8 cellular contexts compared by ENCODE assay signal in the genomic region with DNA sequence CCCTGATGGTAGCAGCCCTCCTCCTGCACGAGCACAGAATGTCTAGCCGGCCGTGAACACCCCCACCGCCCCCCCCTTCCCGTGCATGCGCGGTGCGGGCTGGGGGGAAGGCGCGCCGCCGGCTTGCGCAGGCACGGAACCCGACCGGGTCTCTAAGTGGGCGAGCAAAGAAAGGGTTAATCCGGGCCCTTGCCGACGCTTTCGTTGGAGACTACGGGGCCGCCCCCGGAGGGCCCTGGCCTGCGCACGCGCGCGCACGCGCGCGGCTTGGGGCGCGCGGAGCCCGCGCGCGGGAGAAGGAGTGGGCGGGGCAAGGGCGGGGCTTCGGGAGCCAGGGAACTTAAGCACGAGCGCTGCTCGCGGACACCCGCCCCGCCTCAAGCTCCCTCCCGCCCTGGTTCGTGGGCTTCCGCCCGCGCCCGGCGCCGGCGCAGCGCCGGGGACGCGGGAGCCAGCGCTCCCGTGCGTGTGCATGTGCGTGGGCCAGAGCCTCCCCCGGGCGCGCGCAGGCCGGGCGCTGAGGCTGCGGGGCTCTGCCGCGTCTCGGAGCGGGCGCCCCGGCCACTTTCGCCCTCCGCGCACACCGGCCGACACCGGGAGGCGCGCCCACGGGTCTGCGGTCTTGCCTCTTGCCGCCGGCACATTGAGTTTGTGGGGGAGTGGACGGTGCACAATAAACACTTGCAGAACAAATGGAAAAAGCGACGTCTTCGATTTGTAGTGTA. TPM values are rescaled to one million over a fixed set of nuclear protein-coding genes. Genes with fewer than 3 reads are reported as not detected.
A peak's percentile ranks its signal among the peaks of the same experiment; 100 is the strongest.
DNase-seq lines count a peak whose midpoint lies in the region; ATAC-seq and TF ChIP-seq lines count a peak whose summit lies in the region.

No MANE protein-coding gene starts in this region.

- H3K9ac ChIP-seq in OCI-LY3 (ENCODE audit: low read length) (peak overlapping the region; percentile 94), mucosa of stomach (ENCODE audit: low read length) (peak overlapping the region; percentile 74)

- no peak for TF ChIP-seq CTCF in OCI-LY3 (IDR thresholded peaks at IDR 0.05; ENCODE audit: low read depth, low read length)

- H4K20me1 ChIP-seq in OCI-LY3 (ENCODE audit: insufficient read depth, low read length), result no peaks in the 10 kb centered on the region

- peak; percentile 79 for DNase-seq in DMS 273 treated with DMSO at 0.1 percent for 48 hours (lab: John Stamatoyannopoulos, UW)
- DNase-seq in HuH-7.5 (ENCODE audit: low spot score), result peak; percentile 98
- DNase-seq in activated T-cell treated with anti-CD3 and anti-CD28 coated beads, Interleukin-2, amount 50 U/mL, for 1 hour, result peak; percentile 99
- DNase-seq in stimulated activated CD8-positive, alpha-beta memory T cell treated with anti-CD3 and anti-CD28 coated beads, Interleukin-4, amount 100 ng/mL, for 48 hours, result peak; percentile 95

- peak overlapping the region; percentile 97 for H3K4me3 ChIP-seq in OCI-LY3 (ENCODE audit: low read length)
- peak overlapping the region; percentile 63 to 89 for H3K4me3 ChIP-seq in esophagus (ENCODE audit: low read depth in 1 of 2, low read length in 2 of 2)
- peak overlapping the region; percentile 25 for H3K4me3 ChIP-seq in mucosa of stomach (ENCODE audit: low read length)

- H2AFZ ChIP-seq in OCI-LY3 (ENCODE audit: low read depth, low read length), result peak overlapping the region; percentile 75; the same call in 1 of the 2 replicates

- WGBS in esophagus, 2 donors, result 0 to 1% methylated on average over 79 to 95 of the region's 95 CpGs

- H3K36me3 ChIP-seq in OCI-LY3 (replicated peaks; ENCODE audit: low read depth, low read length) (peaks cover 11% of the 10 kb centered on the region), esophagus (ENCODE audit: control insufficient read depth in 2 of 2, insufficient read depth in 2 of 2, low read length in 1 of 2) (peaks cover 5 to 6% of the 10 kb centered on the region in 2 donors), mucosa of stomach (ENCODE audit: control insufficient read depth, insufficient read depth, low read length) (no peaks in the 10 kb centered on the region)

- peak overlapping the region; percentile 89 for H3K27ac ChIP-seq in OCI-LY3 (ENCODE audit: low read length)
- H3K27ac ChIP-seq in esophagus (ENCODE audit: low read depth in 2 of 2, low read length in 1 of 2), result peak overlapping the region; percentile 99 to 100

- ATAC-seq in GM21528 (IDR thresholded peaks at IDR 0.05; ENCODE audit: low FRiP score, unreplicated experiment), result peak; percentile 74

- peaks cover 4% of the 10 kb centered on the region; the same call in 1 of the 2 replicates for H3K27me3 ChIP-seq in OCI-LY3 (ENCODE audit: low read depth, low read length)
- H3K27me3 ChIP-seq in esophagus (ENCODE audit: control insufficient read depth in 1 of 2, insufficient read depth in 2 of 2, low read length in 2 of 2), result no peaks in the 10 kb centered on the region
- H3K27me3 ChIP-seq in mucosa of stomach (ENCODE audit: control insufficient read depth, insufficient read depth, low read length), result peaks cover 5% of the 10 kb centered on the region

- H3K79me2 ChIP-seq in OCI-LY3 (ENCODE audit: low read length), result peaks cover 17% of the 10 kb centered on the region

- peak overlapping the region; percentile 74 for H3K4me2 ChIP-seq in OCI-LY3 (ENCODE audit: low read length)

- H3K4me1 ChIP-seq in OCI-LY3 (ENCODE audit: low read length) (peaks cover 7% of the 10 kb centered on the region), esophagus (ENCODE audit: control insufficient read depth in 2 of 2, insufficient read depth in 2 of 2, low read length in 1 of 2) (peaks cover 0 to 3% of the 10 kb centered on the region in 2 donors), mucosa of stomach (ENCODE audit: control insufficient read depth, insufficient read depth, low read length) (peaks cover 9% of the 10 kb centered on the region)

- H3K9me3 ChIP-seq in OCI-LY3 (ENCODE audit: insufficient read depth, low read length) (no peaks in the 10 kb centered on the region), esophagus (ENCODE audit: control insufficient read depth in 2 of 2, insufficient read depth in 1 of 2, low read depth in 1 of 2, low read length in 1 of 2) (no peaks in the 10 kb centered on the region), mucosa of stomach (ENCODE audit: control insufficient read depth, low read length) (no peaks in the 10 kb centered on the region)

RNA-seq across cellular contexts. Expression of gene ZBTB14, which starts 0.6 kb away (rescaled TPM):
- polyA plus RNA-seq in esophagus, result 1 to 10 TPM; 3.7 TPM

Comparison
In these comparisons a context has a peak if more than half of its experiments do, and no peak if none do; other contexts are left out.
1. Peak in every context shown above with its lines: DNase-seq, ATAC-seq, H3K4me3 ChIP-seq and H3K27ac ChIP-seq.
2. H3K4me3 ChIP-seq: peak in every context shown above with its lines; median percentile 97 in OCI-LY3; 76 in esophagus; 25 in mucosa of stomach.